Comparison of ENCODE assay signal across 9 cellular contexts in genomic region chr1:230441183-230441582, GRCh38. TPM values are rescaled to one million over a fixed set of nuclear protein-coding genes. Genes with fewer than 3 reads are reported as not detected.
"Had no signal": no experiment of that assay in that cellular context is flagged by ENCODE, and none has a peak within 500 bp of the region (broad histone marks: within the 10 kb centered on the region; RNA-seq: fewer than 3 reads in every experiment).

No MANE protein-coding gene starts in this region.

- ATAC-seq: HepG2 had no signal

- H3K9ac ChIP-seq: KMS-11 had no signal

- H3K4me3 ChIP-seq: K562 had no signal

- H3K4me2 ChIP-seq: KMS-11 had no signal

- H3K27ac ChIP-seq: HL-60, KMS-11 had no signal

- FAIRE-seq: HepG2, HTR-8/SVneo had no signal

- DNase-seq: IMR-90, KBM-7, KG1 had no signal

RNA-seq across cellular contexts. Expression of gene PGBD5, which starts 15.1 kb away (rescaled TPM):
- polyA plus RNA-seq: IgD-negative memory B cell had no signal
